20 cellular contexts compared by ENCODE assay signal in genomic region chr11:66853242-66854229, GRCh38. TPM values are rescaled to one million over a fixed set of nuclear protein-coding genes. Genes with fewer than 3 reads are reported as not detected.
DNase-seq lines count a peak whose midpoint lies in the region; ATAC-seq, FAIRE-seq and TF ChIP-seq lines count a peak whose summit lies in the region.
"Had no signal": no experiment of that assay in that cellular context is flagged by ENCODE, and none has a peak within 500 bp of the region (broad histone marks: within the 10 kb centered on the region; RNA-seq: fewer than 3 reads in every experiment).

No MANE protein-coding gene starts in this region.

- peak overlapping the region; percentile 8 for H3K14ac ChIP-seq in neuronal stem cell (ENCODE audit: low read length)

- peaks cover 4 to 20% of the 10 kb centered on the region in 2 donors for H3K36me3 ChIP-seq in neuronal stem cell (replicated peaks in 1 of 2; ENCODE audit: control insufficient read depth in 2 of 2, insufficient read depth in 2 of 2, low read length in 2 of 2)

- no peak overlapping the region for H3K27ac ChIP-seq in neuronal stem cell (replicated peaks; ENCODE audit: low read length)
- H3K27ac ChIP-seq: esophagus muscularis mucosa, psoas muscle, SK-N-MC had no signal

- H3K4me3 Mint-ChIP-seq in CD14-positive monocyte (peak overlapping the region in 1 of 2 donors; percentile 18), chondrocyte (ENCODE audit: unreplicated experiment) (no peak overlapping the region)
- H3K4me3 Mint-ChIP-seq: central memory CD8-positive, alpha-beta T cell; mesothelial cell of epicardium had no signal

- peaks cover 6% of the 10 kb centered on the region for H3K79me1 ChIP-seq in neuronal stem cell (ENCODE audit: low read depth, low read length)

- TF ChIP-seq CTCF in CD14-positive monocyte (IDR thresholded peaks at IDR 0.05) (no peak), chondrocyte (IDR thresholded peaks at IDR 0.05) (no peak)

- no peak overlapping the region for H3K4me2 ChIP-seq in neuronal stem cell (ENCODE audit: insufficient read depth, low read length, poor library complexity, severe bottlenecking)

- FAIRE-seq in GM12892 (lab: Jason Lieb, UNC) = no peak

- H2BK120ac ChIP-seq in neuronal stem cell (ENCODE audit: low read depth, low read length) = no peak overlapping the region

- H2BK5ac ChIP-seq in neuronal stem cell (ENCODE audit: low read length) = peak overlapping the region; percentile 66

- WGBS in neuronal stem cell (ENCODE audit: extremely low coverage in 2 of 2, insufficient read length in 2 of 2, insufficient replicate concordance in 1 of 2), 2 donors = no CpG with 5 or more reads among the region's 26 CpGs

- no peak overlapping the region for H3K4me3 ChIP-seq in neuronal stem cell (ENCODE audit: low read length in 2 of 2)
- H3K4me3 ChIP-seq: esophagus muscularis mucosa, psoas muscle, SK-N-MC had no signal

- no peak overlapping the region for H3K18ac ChIP-seq in neuronal stem cell (ENCODE audit: low read length)

- H3K4me1 ChIP-seq in neuronal stem cell (ENCODE audit: control insufficient read depth in 2 of 2, insufficient read depth in 1 of 2, low read depth in 1 of 2, low read length in 2 of 2) = peaks cover 4 to 14% of the 10 kb centered on the region in 2 donors

- peak overlapping the region; percentile 58 for H2BK12ac ChIP-seq in neuronal stem cell (ENCODE audit: low read length)

- H4K8ac ChIP-seq in neuronal stem cell (ENCODE audit: low read depth, low read length) = peak overlapping the region; percentile 65

- no peak for ATAC-seq in HG03039 (IDR thresholded peaks at IDR 0.05; ENCODE audit: unreplicated experiment)
- ATAC-seq: psoas muscle; stimulated activated naive CD8-positive, alpha-beta T cell treated with anti-CD3 and anti-CD28 coated beads, Interleukin-15, Interleukin-2, amounts not matched to agents 100 U/mL and 50 U/mL, for 24 hours had no signal

- H3K4me1 Mint-ChIP-seq in CD14-positive monocyte = peaks cover 25% of the 10 kb centered on the region
- H3K4me1 Mint-ChIP-seq in chondrocyte (ENCODE audit: low read depth) = peaks cover 14% of the 10 kb centered on the region

- H3K27ac Mint-ChIP-seq in CD14-positive monocyte (peak overlapping the region in 3 of 7 donors; percentile 44 to 65 (median 55)), chondrocyte (ENCODE audit: unreplicated experiment) (no peak overlapping the region)
- H3K27ac Mint-ChIP-seq: mesothelial cell of epicardium had no signal

- intact Hi-C loops in CD14-positive monocyte (cut with micrococcal nuclease) = no loop called here

- no peak for TF ChIP-seq POLR2A in GM12892 (IDR thresholded peaks at IDR 0.05; ENCODE audit: low read depth, low read length)

- H3K27me3 ChIP-seq in neuronal stem cell (ENCODE audit: control insufficient read depth in 3 of 3, insufficient read depth in 3 of 3, low read depth in 1 of 3, low read length in 3 of 3) = no peaks in the 10 kb centered on the region
- H3K27me3 ChIP-seq: BE2C, esophagus muscularis mucosa had no signal

- peak overlapping the region; percentile 20 for H3K23ac ChIP-seq in neuronal stem cell (ENCODE audit: low read depth, low read length, poor library complexity)

- H3K9me3 Mint-ChIP-seq in CD14-positive monocyte (no peaks in the 10 kb centered on the region), chondrocyte (ENCODE audit: low read depth) (no peaks in the 10 kb centered on the region)
- H3K9me3 Mint-ChIP-seq: central memory CD8-positive, alpha-beta T cell; mesothelial cell of epicardium had no signal

- H3K36me3 Mint-ChIP-seq in CD14-positive monocyte (peaks cover 0 to 9% of the 10 kb centered on the region in 2 donors), chondrocyte (ENCODE audit: low read depth) (no peaks in the 10 kb centered on the region)
- H3K36me3 Mint-ChIP-seq: mesothelial cell of epicardium had no signal

- H4K91ac ChIP-seq in neuronal stem cell (ENCODE audit: low read depth, low read length, poor library complexity) = no peak overlapping the region

- peak overlapping the region; percentile 90 for H2AK5ac ChIP-seq in neuronal stem cell (ENCODE audit: low read depth, low read length)

- no peaks in the 10 kb centered on the region for H3K9me3 ChIP-seq in neuronal stem cell (replicated peaks in 1 of 2; ENCODE audit: control insufficient read depth in 2 of 2, insufficient read depth in 1 of 2, low read depth in 1 of 2, low read length in 2 of 2)
- H3K9me3 ChIP-seq: BE2C, esophagus muscularis mucosa, psoas muscle had no signal

- H3K9ac ChIP-seq in neuronal stem cell (ENCODE audit: low read depth, low read length, poor library complexity) = peak overlapping the region; percentile 44

- peaks cover 0 to 3% (median 0%) of the 10 kb centered on the region in 3 donors for H3K27me3 Mint-ChIP-seq in CD14-positive monocyte (ENCODE audit: low read depth in 3 of 3)
- H3K27me3 Mint-ChIP-seq in chondrocyte (ENCODE audit: low read depth) = no peaks in the 10 kb centered on the region
- H3K27me3 Mint-ChIP-seq: central memory CD8-positive, alpha-beta T cell had no signal

- H3K4ac ChIP-seq in neuronal stem cell (ENCODE audit: low read length) = no peak overlapping the region

- peak; percentile 37 for DNase-seq in CD14-positive monocyte (ENCODE audit: low spot score)
- DNase-seq in GM12892 (ENCODE audit: insufficient read length) = peak; percentile 13
- DNase-seq in chondrocyte (ENCODE audit: low spot score) = peak; percentile 90
- no peak for DNase-seq in neuronal stem cell (ENCODE audit: low spot score)
- no peak for DNase-seq in globus pallidus (ENCODE audit: low spot score)
- DNase-seq in T-helper 9 cell = no peak
- DNase-seq: activated CD4-positive, CD25-positive, alpha-beta regulatory T cell treated with anti-CD3 and anti-CD28 coated beads, Interleukin-2, amount 50 U/mL, for 72 hours; BE2C; DMS153; GDM1; NCI-H1417; NCI-H510A; stimulated activated naive CD8-positive, alpha-beta T cell treated with anti-CD3 and anti-CD28 coated beads, Interleukin-15, Interleukin-2, amounts not matched to agents 100 U/mL and 50 U/mL, for 24 hours; trophoblast cell had no signal

- no peak overlapping the region for H2AFZ ChIP-seq in neuronal stem cell (ENCODE audit: low read length)

- no peak overlapping the region for H2BK15ac ChIP-seq in neuronal stem cell (ENCODE audit: low read length)

RNA-seq across cellular contexts. Expression of gene LRFN4, which starts 3.3 kb away (rescaled TPM):
- polyA plus RNA-seq in CD14-positive monocyte = 1 to 10 TPM; 1.0 to 1.7 TPM
- 2.0 TPM for polyA plus RNA-seq in GM12892 (2012; ENCODE audit: missing spikeins)
- 33.8 to 47.2 TPM (median 46.8 TPM) in 3 replicates for total RNA-seq in chondrocyte
- 19.8 TPM for polyA plus RNA-seq in neuronal stem cell (2013, experiment 1 of 2)
- polyA plus RNA-seq in neuronal stem cell (2013, experiment 2 of 2) = 20.8 TPM

RNA-seq across cellular contexts. Expression of gene RCE1, which starts 10.3 kb away (rescaled TPM):
- 10 to 100 TPM; 20.3 to 22.8 TPM for polyA plus RNA-seq in CD14-positive monocyte
- polyA plus RNA-seq in GM12892 (2012; ENCODE audit: missing spikeins) = 8.6 TPM
- total RNA-seq in chondrocyte = 17.0 to 18.8 TPM (median 17.3 TPM) in 3 replicates
- polyA plus RNA-seq in neuronal stem cell (2013, experiment 1 of 2) = 25.4 TPM
- 23.9 TPM for polyA plus RNA-seq in neuronal stem cell (2013, experiment 2 of 2)

Comparison
In these comparisons a context has a peak if more than half of its experiments do, and no peak if none do; other contexts are left out.
1. DNase-seq: peak in CD14-positive monocyte (single experiment), GM12892 (single experiment) and chondrocyte (single experiment); none in neuronal stem cell (single experiment), globus pallidus (single experiment) and T-helper 9 cell (single experiment).